15 cellular contexts compared by ENCODE assay signal in the genomic region with DNA sequence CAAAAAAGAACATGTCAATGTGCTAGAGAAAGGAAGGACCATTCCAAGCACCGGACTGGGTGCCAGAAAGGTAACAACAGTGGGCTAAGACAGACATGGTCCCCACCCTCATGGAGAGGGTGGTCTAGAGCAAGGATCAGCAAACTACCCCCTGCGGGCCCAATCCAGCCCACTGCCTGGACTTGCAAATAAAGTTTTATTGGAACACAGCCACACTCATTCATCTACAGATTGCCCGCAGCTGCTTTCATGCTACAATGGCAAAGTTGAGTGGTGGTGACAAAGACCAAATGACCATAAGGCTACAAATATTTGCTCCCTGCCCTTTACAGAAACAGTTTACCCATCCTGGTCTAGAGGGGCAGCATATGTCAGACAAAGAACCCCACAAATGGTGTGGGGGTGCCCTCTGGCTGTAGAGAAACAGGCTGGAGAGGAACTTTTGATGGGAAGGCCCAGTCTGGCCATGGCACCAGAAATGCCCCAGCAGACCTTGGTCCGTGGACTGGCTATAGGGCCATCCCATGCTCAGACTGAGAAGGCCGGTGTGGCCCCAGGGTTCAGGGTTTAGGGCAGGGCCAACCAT. TPM values are rescaled to one million over a fixed set of nuclear protein-coding genes. Genes with fewer than 3 reads are reported as not detected.
DNase-seq lines count a peak whose midpoint lies in the region; ATAC-seq, FAIRE-seq and TF ChIP-seq lines count a peak whose summit lies in the region.
"Had no signal": no experiment of that assay in that cellular context is flagged by ENCODE, and none has a peak within 500 bp of the region (broad histone marks: within the 10 kb centered on the region; RNA-seq: fewer than 3 reads in every experiment).

No MANE protein-coding gene starts in this region.

- H3K9me3 ChIP-seq in endothelial cell of umbilical vein (replicated peaks; ENCODE audit: control insufficient read depth, insufficient read depth, low read length) (no peaks in the 10 kb centered on the region), mesenchymal stem cell (ENCODE audit: control insufficient read depth, low read length) (no peaks in the 10 kb centered on the region), upper lobe of left lung (no peaks in the 10 kb centered on the region)

- no peak overlapping the region for H4K91ac ChIP-seq in mesenchymal stem cell (ENCODE audit: low read length)

- H3K9ac ChIP-seq in endothelial cell of umbilical vein (replicated peaks; ENCODE audit: extremely low read depth, insufficient read depth, low read length) (peak overlapping the region; percentile 80), mesenchymal stem cell (ENCODE audit: low read length) (no peak overlapping the region)

- no peak overlapping the region for H3K18ac ChIP-seq in mesenchymal stem cell (ENCODE audit: low read depth in 1 of 2, low read length in 2 of 2)

- TF ChIP-seq CTCF in endothelial cell of umbilical vein (IDR thresholded peaks at IDR 0.05; ENCODE audit: extremely low read depth in 1 of 2, insufficient read depth in 1 of 2, low read depth in 1 of 2, low read length in 2 of 2) (no peak), upper lobe of left lung (IDR thresholded peaks at IDR 0.05) (no peak)

- no TSS peak for BruUV-seq in endothelial cell of umbilical vein (replicated peaks; lab: Mats Ljungman, UMichigan)

- peak overlapping the region in 1 of 2 experiments; percentile 22 for H2BK12ac ChIP-seq in mesenchymal stem cell (ENCODE audit: low read length in 2 of 2)

- no peak for TF ChIP-seq EP300 in upper lobe of left lung (IDR thresholded peaks at IDR 0.05)

- FAIRE-seq in endothelial cell of umbilical vein (lab: Jason Lieb, UNC), result no peak

- peaks cover 66% of the 10 kb centered on the region for H3K4me1 ChIP-seq in endothelial cell of umbilical vein (ENCODE audit: control insufficient read depth, extremely low read depth, insufficient read depth, low read length)
- H3K4me1 ChIP-seq in mesenchymal stem cell (ENCODE audit: control insufficient read depth, insufficient read depth, low read depth, low read length), result peaks cover 15% of the 10 kb centered on the region
- H3K4me1 ChIP-seq in upper lobe of left lung, result peaks cover 7 to 50% (median 17%) of the 10 kb centered on the region in 4 donors

- H3K36me3 ChIP-seq in endothelial cell of umbilical vein (ENCODE audit: control insufficient read depth in 2 of 2, extremely low read depth in 1 of 2, insufficient read depth in 2 of 2, low read length in 2 of 2), result peaks cover 33 to 34% of the 10 kb centered on the region in 2 experiments
- no peaks in the 10 kb centered on the region for H3K36me3 ChIP-seq in mesenchymal stem cell (ENCODE audit: control insufficient read depth in 1 of 2, insufficient read depth in 2 of 2, low read depth in 1 of 2, low read length in 2 of 2)
- H3K36me3 ChIP-seq in upper lobe of left lung, result peaks cover 0 to 15% (median 0%) of the 10 kb centered on the region in 4 donors

- dilution Hi-C loops in endothelial cell of umbilical vein (cut with MboI; ENCODE audit: extremely low pct_ligation_motif_present, low sequenced_read_pairs), result no loop called here

- H2BK15ac ChIP-seq in mesenchymal stem cell (ENCODE audit: low read depth, poor library complexity, severe bottlenecking), result no peak overlapping the region

- H3K27ac ChIP-seq in endothelial cell of umbilical vein (ENCODE audit: insufficient read depth, low read depth, low read length) (peak overlapping the region; percentile 100), mesenchymal stem cell (ENCODE audit: low read length, poor library complexity, severe bottlenecking) (peak overlapping the region; percentile 99), upper lobe of left lung (peak overlapping the region; percentile 75 to 85 (median 82))
- H3K27ac ChIP-seq: 22Rv1, C4-2B, VCaP had no signal

- CTCF ChIA-PET in endothelial cell of umbilical vein (lab: Charles Lee), result interaction anchor here (1.0 to 2.5 kb wide), 7 partner anchors 13 to 134 kb away, joined by 3 to 28 read pairs (median 4); partner anchors contain the start of gene CDH5

- H3K4ac ChIP-seq in mesenchymal stem cell (ENCODE audit: low read depth in 1 of 2, low read length in 2 of 2), result no peak overlapping the region

- H2BK5ac ChIP-seq in mesenchymal stem cell (ENCODE audit: low read depth, low read length, poor library complexity, severe bottlenecking), result peak overlapping the region; percentile 96

- H3K9me1 ChIP-seq in endothelial cell of umbilical vein (replicated peaks; ENCODE audit: control insufficient read depth, extremely low read depth, insufficient read depth, low read length), result no peaks in the 10 kb centered on the region

- no peak overlapping the region for H4K8ac ChIP-seq in mesenchymal stem cell (ENCODE audit: low read length)

- no peak overlapping the region for H3K23ac ChIP-seq in mesenchymal stem cell (ENCODE audit: low read length in 2 of 2)

- no peak overlapping the region for H2AFZ ChIP-seq in endothelial cell of umbilical vein (ENCODE audit: low read depth, low read length)
- H2AFZ ChIP-seq in mesenchymal stem cell (ENCODE audit: low read depth, low read length), result no peak overlapping the region

- H3K27me3 ChIP-seq in endothelial cell of umbilical vein (ENCODE audit: control insufficient read depth in 2 of 2, insufficient read depth in 2 of 2, low read length in 2 of 2), result no peaks in the 10 kb centered on the region
- peaks cover 0 to 21% of the 10 kb centered on the region in 2 experiments for H3K27me3 ChIP-seq in mesenchymal stem cell (ENCODE audit: control insufficient read depth in 1 of 2, insufficient read depth in 1 of 2, low read length in 2 of 2)
- no peaks in the 10 kb centered on the region for H3K27me3 ChIP-seq in upper lobe of left lung

- WGBS in mesenchymal stem cell, result 98% methylated on average over 5 of the region's 5 CpGs
- WGBS in upper lobe of left lung, 2 donors, result 47 to 73% methylated on average over 5 of the region's 5 CpGs

- ATAC-seq in upper lobe of left lung (ENCODE audit: low FRiP score in 2 of 2), result no peak
- ATAC-seq in HG02970 (IDR thresholded peaks at IDR 0.05; ENCODE audit: low FRiP score, unreplicated experiment), result no peak
- ATAC-seq in HG03097 (IDR thresholded peaks at IDR 0.05; ENCODE audit: low FRiP score, unreplicated experiment), result no peak

- TF ChIP-seq POLR2A in endothelial cell of umbilical vein (IDR thresholded peaks at IDR 0.05; ENCODE audit: low read depth, low read length) (no peak), upper lobe of left lung (IDR thresholded peaks at IDR 0.05) (no peak)

- H2AK5ac ChIP-seq in mesenchymal stem cell (ENCODE audit: low read length, severe bottlenecking), result peak overlapping the region; percentile 99

- H2BK120ac ChIP-seq in mesenchymal stem cell (ENCODE audit: low read depth, low read length), result peak overlapping the region; percentile 27

- no peak overlapping the region for H3K14ac ChIP-seq in mesenchymal stem cell (ENCODE audit: low read length in 2 of 2)

- no peaks in the 10 kb centered on the region for H4K20me1 ChIP-seq in endothelial cell of umbilical vein (replicated peaks; ENCODE audit: control insufficient read depth, extremely low read depth, insufficient read depth, low read length)

- no peaks in the 10 kb centered on the region for H3K79me1 ChIP-seq in mesenchymal stem cell (replicated peaks; ENCODE audit: low read length, poor library complexity, severe bottlenecking)

- H3K4me2 ChIP-seq in endothelial cell of umbilical vein (ENCODE audit: insufficient read depth, low read length), result peak overlapping the region; percentile 28
- no peak overlapping the region for H3K4me2 ChIP-seq in mesenchymal stem cell (ENCODE audit: low read length, poor library complexity, severe bottlenecking)

- H3K4me3 ChIP-seq in endothelial cell of umbilical vein (replicated peaks in 1 of 3; ENCODE audit: insufficient read depth in 1 of 3, low read depth in 1 of 3, low read length in 3 of 3), result no peak overlapping the region
- no peak overlapping the region for H3K4me3 ChIP-seq in mesenchymal stem cell (ENCODE audit: insufficient read depth in 1 of 2, low read depth in 1 of 2, low read length in 2 of 2)
- H3K4me3 ChIP-seq in upper lobe of left lung, result no peak overlapping the region

- POLR2A ChIA-PET in endothelial cell of umbilical vein (lab: Charles Lee), result interaction anchor here (0.8 to 2.1 kb wide), 3 partner anchors 11 to 23 kb away, joined by 5 to 15 read pairs (median 5); partner anchors contain the start of gene CDH5

- peaks cover 83% of the 10 kb centered on the region for H3K79me2 ChIP-seq in endothelial cell of umbilical vein (ENCODE audit: control insufficient read depth, insufficient read depth, low read length)

- intact Hi-C loops in endothelial cell of umbilical vein (cut with micrococcal nuclease), result loop anchor here (1.0 kb wide), 3 partner anchors 15 to 135 kb away; partner anchors contain the start of gene CDH5

- DNase-seq in DMS 273 (lab: John Stamatoyannopoulos, UW; ENCODE audit: unreplicated experiment), result peak; percentile 51
- no peak for DNase-seq in DMS 273 treated with DMSO at 0.1 percent for 48 hours (lab: John Stamatoyannopoulos, UW)
- DNase-seq in endothelial cell of umbilical vein (ENCODE audit: low read depth, low spot score), result peak; percentile 56
- no peak for DNase-seq in mesenchymal stem cell
- no peak for DNase-seq in upper lobe of left lung
- no peak for DNase-seq in activated naive CD4-positive, alpha-beta T cell treated with Interleukin-2 at 50 U/mL for 16 hours
- DNase-seq: activated CD4-positive, alpha-beta memory T cell treated with anti-CD3 and anti-CD28 coated beads, Interleukin-2, amount 10 ng/mL, durations not matched to agents 7 days and 5 days; NCI-H1694 treated with DMSO at 0.1 percent for 48 hours had no signal

RNA-seq across cellular contexts. Expression of gene CDH5, which starts 15.2 kb away (rescaled TPM):
- 765 and 804 TPM in 2 replicates for total RNA-seq in endothelial cell of umbilical vein
- polyA plus RNA-seq in endothelial cell of umbilical vein, result 815 and 836 TPM in 2 replicates
- 612 and 674 TPM in 2 replicates for polyA plus RNA-seq in endothelial cell of umbilical vein (2011; cell fraction: cytosol; rRNA removed)
- 968 and 1,022 TPM in 2 replicates for polyA plus RNA-seq in endothelial cell of umbilical vein (2011; cell fraction: nucleus; rRNA removed)
- polyA plus RNA-seq in endothelial cell of umbilical vein (2012), result 660 and 706 TPM in 2 replicates
- 1,106 and 1,227 TPM in 2 replicates for polyA minus RNA-seq in endothelial cell of umbilical vein
- 1.3 TPM for polyA minus RNA-seq in endothelial cell of umbilical vein (2011; cell fraction: cytosol; rRNA and poly(A)+ RNA removed)
- 678 and 739 TPM in 2 replicates for polyA minus RNA-seq in endothelial cell of umbilical vein (2011; cell fraction: nucleus; rRNA and poly(A)+ RNA removed)
- 0.01 TPM for polyA plus RNA-seq in mesenchymal stem cell (2013, experiment 1 of 2)
- not detected for polyA plus RNA-seq in mesenchymal stem cell (2013, experiment 2 of 2)
- 100 to 1,000 TPM in 3 of 6 donors, 10 to 100 TPM in 3; 54.5 to 146 (median 89.8) TPM for total RNA-seq in upper lobe of left lung
- total RNA-seq: activated CD4-positive, alpha-beta memory T cell treated with anti-CD3 and anti-CD28 coated beads, Interleukin-2, amount 10 ng/mL, durations not matched to agents 7 days and 5 days; activated T-helper 1 cell treated with anti-CD3 and anti-CD28 coated beads, Interleukin-12 subunit alpha, Interleukin-12 subunit beta, Interleukin-2, Interleukin-4 antibody, amounts not matched to agents 30 ng/mL and 10 ng/mL and 1 ng/mL, durations not matched to agents 14 hours and 24 hours and 36 hours; HT-29 had no signal

RNA-seq across cellular contexts. Expression of gene BEAN1, which starts 45.4 kb away (rescaled TPM):
- not detected in 2 replicates for total RNA-seq in endothelial cell of umbilical vein
- not detected in 2 replicates for polyA plus RNA-seq in endothelial cell of umbilical vein
- polyA plus RNA-seq in endothelial cell of umbilical vein (2011; cell fraction: cytosol; rRNA removed), result 0.03 TPM in 1 of 2 replicates, not detected in the other
- polyA plus RNA-seq in endothelial cell of umbilical vein (2011; cell fraction: nucleus; rRNA removed), result not detected in 2 replicates
- polyA plus RNA-seq in endothelial cell of umbilical vein (2012), result 0.21 TPM in 1 of 2 replicates, not detected in the other
- not detected in 2 replicates for polyA minus RNA-seq in endothelial cell of umbilical vein
- polyA minus RNA-seq in endothelial cell of umbilical vein (2011; cell fraction: cytosol; rRNA and poly(A)+ RNA removed), result not detected
- not detected in 2 replicates for polyA minus RNA-seq in endothelial cell of umbilical vein (2011; cell fraction: nucleus; rRNA and poly(A)+ RNA removed)
- polyA plus RNA-seq in mesenchymal stem cell (2013, experiment 1 of 2), result 0.10 TPM
- 0.07 TPM for polyA plus RNA-seq in mesenchymal stem cell (2013, experiment 2 of 2)
- 1 to 10 TPM in 1 of 6 donors, under 1 TPM in 3, not detected in 2; 0.22 to 1.0 (median 0.35) TPM for total RNA-seq in upper lobe of left lung
- total RNA-seq: activated CD4-positive, alpha-beta memory T cell treated with anti-CD3 and anti-CD28 coated beads, Interleukin-2, amount 10 ng/mL, durations not matched to agents 7 days and 5 days; activated T-helper 1 cell treated with anti-CD3 and anti-CD28 coated beads, Interleukin-12 subunit alpha, Interleukin-12 subunit beta, Interleukin-2, Interleukin-4 antibody, amounts not matched to agents 30 ng/mL and 10 ng/mL and 1 ng/mL, durations not matched to agents 14 hours and 24 hours and 36 hours; HT-29 had no signal

Comparison
In these comparisons a context has a peak if more than half of its experiments do, and no peak if none do; other contexts are left out.
1. DNase-seq: peak in DMS 273 (single experiment) and endothelial cell of umbilical vein (single experiment); none in DMS 273 treated with DMSO at 0.1 percent for 48 hours (single experiment), mesenchymal stem cell (single experiment), upper lobe of left lung (0 of 2) and activated naive CD4-positive, alpha-beta T cell treated with Interleukin-2 at 50 U/mL for 16 hours (single experiment).
2. Peak in every context shown above with its lines, with median percentiles within 50 percentile points of each other: H3K27ac ChIP-seq.